ENCODE assay signal across 8 cellular contexts in the genomic region with DNA sequence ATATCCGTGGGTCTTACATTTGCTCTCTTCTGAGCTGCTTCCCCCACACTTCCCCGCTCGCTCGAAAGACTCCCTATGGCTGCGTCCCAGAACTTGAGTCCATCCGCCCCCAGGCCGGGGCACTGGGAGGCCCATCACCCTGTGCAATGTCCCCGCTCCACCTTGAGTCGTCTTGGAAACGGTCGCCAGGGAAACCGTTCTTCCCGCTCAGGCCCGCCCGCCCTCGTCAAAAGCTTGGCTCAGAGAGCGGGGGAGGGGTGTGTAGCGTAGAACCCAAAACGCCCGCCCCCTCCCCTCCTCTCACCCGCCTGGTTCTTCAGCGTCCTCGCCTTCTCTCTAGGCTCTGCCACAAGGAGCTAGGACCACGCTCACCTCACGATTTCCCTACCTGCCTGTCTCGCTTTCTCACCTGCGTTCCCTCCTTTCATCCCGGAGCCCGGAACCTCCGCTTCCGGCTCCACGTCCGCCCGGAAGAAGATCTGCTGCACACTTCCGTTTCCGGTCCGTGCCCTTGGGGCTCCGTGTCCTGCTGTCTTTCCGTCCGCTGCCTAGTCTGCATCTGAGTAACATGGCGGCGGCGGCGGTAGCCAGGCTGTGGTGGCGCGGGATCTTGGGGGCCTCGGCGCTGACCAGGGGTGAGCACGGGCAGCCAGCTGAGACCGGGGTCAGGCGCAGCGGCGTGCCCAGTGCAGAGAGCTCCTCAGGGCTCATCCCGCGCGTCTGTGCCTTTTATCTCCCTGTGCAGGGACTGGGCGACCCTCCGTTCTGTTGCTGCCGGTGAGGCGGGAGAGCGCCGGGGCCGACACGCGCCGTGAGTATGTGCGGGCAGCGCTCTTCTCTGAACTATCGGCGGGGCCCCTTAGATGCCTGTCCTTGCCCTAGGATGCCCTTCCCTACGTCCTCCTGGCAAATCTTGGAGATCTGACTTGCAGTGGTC. TPM values are rescaled to one million over a fixed set of nuclear protein-coding genes. Genes with fewer than 3 reads are reported as not detected.
DNase-seq lines count a peak whose midpoint lies in the region; ATAC-seq and TF ChIP-seq lines count a peak whose summit lies in the region.

A gene (minus strand): TSS at position 447 of the 937 bp plus-strand sequence. CDS start 19 bp downstream, at position 428.
A gene (plus strand): TSS at position 551 of the 937 bp plus-strand sequence. CDS start 18 bp downstream, at position 569.

- TF ChIP-seq POLR2A in heart left ventricle (IDR thresholded peaks at IDR 0.05) = peak in 1 of 2 donors; percentile 47

- H3K36me3 ChIP-seq in adipocyte (ENCODE audit: control insufficient read depth, insufficient read depth, low read length, severe bottlenecking) (peaks cover 50% of the 10 kb centered on the region), heart left ventricle (peaks cover 0 to 74% (median 69%) of the 10 kb centered on the region in 9 donors)

- peak within 1 kb of the TSS; percentile 93 for H3K9ac ChIP-seq in adipocyte (ENCODE audit: low read length)

- intact Hi-C loops in heart left ventricle (cut with DNase I) (loop anchor here in 1 of 10 donors (2.0 to 5.0 kb wide), 2 partner anchors 26 to 101 kb away; a partner anchor contains a TSS), posterior cingulate gyrus (cut with DNase I) (loop anchor here (1.0 to 10.0 kb wide), 3 partner anchors 25 to 154 kb away; a partner anchor contains a TSS)

- H3K4me1 Mint-ChIP-seq in type B pancreatic cell (ENCODE audit: unreplicated experiment) = peaks cover 16% of the 10 kb centered on the region

- H3K4me3 ChIP-seq in adipocyte (ENCODE audit: low read length) (peak within 1 kb of the TSS; percentile 86), heart left ventricle (peak within 1 kb of the TSS; percentile 76 to 100 (median 96))

- 0 to 1% (median 0%) methylated on average over 46 to 71 of the region's 71 CpGs for WGBS in heart left ventricle, 4 donors

- peak; percentile 93 for DNase-seq in GM13976 (ENCODE audit: low spot score)
- DNase-seq in NCI-H1436 treated with DMSO at 0.1 percent for 48 hours (lab: John Stamatoyannopoulos, UW) = peak; percentile 55
- peak; percentile 84 for DNase-seq in T follicular helper cell (ENCODE audit: low read depth)
- peak; percentile 96 for DNase-seq in adipocyte (ENCODE audit: low read depth)
- DNase-seq in heart left ventricle = peak; percentile 89 to 92 (median 90)
- peak; percentile 86 to 98 (median 90) for DNase-seq in posterior cingulate gyrus
- peak; percentile 92 for DNase-seq in type B pancreatic cell (ENCODE audit: extremely low spot score, unreplicated experiment)

- H3K4me1 ChIP-seq in adipocyte (ENCODE audit: control insufficient read depth, insufficient read depth, low read length) = peaks cover 21% of the 10 kb centered on the region
- peaks cover 9 to 37% (median 27%) of the 10 kb centered on the region in 12 donors for H3K4me1 ChIP-seq in heart left ventricle

- TF ChIP-seq CTCF in GM13976 (IDR thresholded peaks at IDR 0.05; ENCODE audit: borderline replicate concordance, control extremely low read depth, extremely low read depth, insufficient read depth, missing control alignments) = no peak
- no peak for TF ChIP-seq CTCF in heart left ventricle (IDR thresholded peaks at IDR 0.05)
- no peak for TF ChIP-seq CTCF in type B pancreatic cell (conservative IDR thresholded peaks at IDR 0.05)

- H3K4me3 Mint-ChIP-seq in type B pancreatic cell = peak within 1 kb of the TSS; percentile 99

- H3K27ac Mint-ChIP-seq in type B pancreatic cell = peak within 1 kb of the TSS; percentile 99

- no peaks in the 10 kb centered on the region for H3K27me3 Mint-ChIP-seq in type B pancreatic cell

- H3K9me3 ChIP-seq in adipocyte (ENCODE audit: control insufficient read depth, low read length) (no peaks in the 10 kb centered on the region), heart left ventricle (no peaks in the 10 kb centered on the region)

- no peaks in the 10 kb centered on the region for H3K27me3 ChIP-seq in adipocyte (replicated peaks; ENCODE audit: control insufficient read depth, insufficient read depth, low read length)
- H3K27me3 ChIP-seq in heart left ventricle = no peaks in the 10 kb centered on the region

- H3K36me3 Mint-ChIP-seq in type B pancreatic cell = peaks cover 29% of the 10 kb centered on the region

- in situ Hi-C loops in GM13976 (cut with MboI; ENCODE audit: low sequenced_read_pairs, unreplicated experiment) = no loop called here

- H3K9me3 Mint-ChIP-seq in type B pancreatic cell = no peaks in the 10 kb centered on the region

- H3K27ac ChIP-seq in heart left ventricle = peak within 1 kb of the TSS; percentile 67 to 95 (median 92)

- peak; percentile 90 for ATAC-seq in HG02852 (IDR thresholded peaks at IDR 0.05; ENCODE audit: unreplicated experiment)
- peak; percentile 88 to 97 (median 94) for ATAC-seq in heart left ventricle

RNA-seq across cellular contexts. Expression of the first gene that starts in this region (rescaled TPM):
- total RNA-seq in heart left ventricle (10 to 100 TPM; 10.7 to 23.7 (median 15.7) TPM), type B pancreatic cell (ENCODE audit: low replicate concordance) (14.5 and 18.0 TPM in 2 replicates)
- 10 to 100 TPM in 1 of 2 donors, 1 to 10 TPM in 1; 5.0 to 12.8 TPM for polyA plus RNA-seq in heart left ventricle

RNA-seq across cellular contexts. Expression of the second gene that starts in this region (rescaled TPM):
- total RNA-seq in heart left ventricle (100 to 1,000 TPM; 134 to 310 (median 236) TPM), type B pancreatic cell (ENCODE audit: low replicate concordance) (150 and 161 TPM in 2 replicates)
- 100 to 1,000 TPM; 222 to 478 TPM for polyA plus RNA-seq in heart left ventricle

Comparison
In these comparisons a context has a peak if more than half of its experiments do, and no peak if none do; other contexts are left out.
1. Peak in every context shown above with its lines: DNase-seq, ATAC-seq, H3K4me3 ChIP-seq and H3K27ac ChIP-seq.